Comparison of ENCODE assay signal across 1 cellular context in the genomic region with DNA sequence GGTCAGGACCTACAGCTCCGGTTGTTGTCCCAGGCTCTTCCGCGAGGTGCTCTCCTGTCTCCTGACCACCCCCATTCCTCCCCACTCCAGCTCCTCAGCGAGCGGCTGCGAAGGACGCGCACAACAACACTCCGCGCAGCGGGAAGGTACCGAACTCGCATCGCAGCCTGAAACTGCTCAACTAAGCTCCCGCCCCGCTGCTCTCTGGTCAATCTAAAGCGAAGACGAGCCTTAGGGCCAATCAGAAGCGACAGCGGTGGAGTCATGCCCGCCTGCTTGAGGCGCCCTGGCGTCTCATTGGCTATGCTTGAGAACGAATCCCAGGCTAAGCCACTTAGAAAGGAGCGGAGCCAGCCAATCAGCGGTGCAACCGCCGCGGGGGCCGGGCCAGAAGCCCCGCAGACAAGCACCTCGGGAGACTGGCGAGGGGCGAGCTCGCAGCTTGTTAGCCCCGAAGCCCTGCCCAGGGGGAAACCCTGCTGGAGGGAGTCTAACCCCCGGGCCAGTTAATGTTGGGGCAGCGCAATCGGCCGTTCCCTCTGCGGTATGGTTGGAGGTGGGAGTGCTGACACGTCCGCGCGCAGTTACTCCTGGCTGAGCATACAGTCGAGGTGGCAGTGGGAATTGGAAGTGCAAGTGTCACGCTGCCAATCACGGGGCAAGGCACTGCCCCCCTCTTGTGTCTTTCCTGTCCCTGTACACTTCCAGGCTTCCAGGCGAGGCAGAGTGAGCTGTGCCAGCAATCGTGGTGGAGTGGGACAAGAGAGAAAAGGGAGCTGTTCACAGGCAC.
TF ChIP-seq lines count a peak whose summit lies in the region.

No MANE protein-coding gene starts in this region.

TF ChIP-seq in HepG2, 621 proteins besides CTCF, POLR2A, EP300 and RAD21 (continued from another document and continues in another):
- TF ChIP-seq HNF1A (IDR thresholded peaks at IDR 0.05; ENCODE audit: low read depth) (no peak), HNF1A (CRISPR knock-in tag; IDR thresholded peaks at IDR 0.05; ENCODE audit: borderline replicate concordance) (no peak), KAT7 (CRISPR knock-in tag; IDR thresholded peaks at IDR 0.05; ENCODE audit: borderline replicate concordance) (no peak), HDAC1 (CRISPR knock-in tag; IDR thresholded peaks at IDR 0.05) (peak; percentile 42), KDM5B (CRISPR knock-in tag; IDR thresholded peaks at IDR 0.05; ENCODE audit: borderline replicate concordance) (peak; percentile 76; the same call in 1 of the 2 replicates), TFDP2 (CRISPR knock-in tag; IDR thresholded peaks at IDR 0.05) (peak; percentile 76; the same call in 1 of the 2 replicates), MED1 (CRISPR knock-in tag; IDR thresholded peaks at IDR 0.05) (no peak), NR1H2 (CRISPR knock-in tag; IDR thresholded peaks at IDR 0.05; ENCODE audit: borderline replicate concordance, low read depth) (no peak), FOXP1 (IDR thresholded peaks at IDR 0.05) (no peak), FOXP1 (CRISPR knock-in tag; IDR thresholded peaks at IDR 0.05) (no peak), JUN (CRISPR knock-in tag; IDR thresholded peaks at IDR 0.05) (no peak), NR3C1 (CRISPR knock-in tag; IDR thresholded peaks at IDR 0.05) (no peak), ZNF296 (CRISPR knock-in tag; conservative IDR thresholded peaks at IDR 0.05) (no peak), POLR2AphosphoS5 (IDR thresholded peaks at IDR 0.05; ENCODE audit: low read depth, low read length) (peak; percentile 80), TBX3 (IDR thresholded peaks at IDR 0.05; ENCODE audit: borderline replicate concordance) (0 out of 2 replicates have a peak, but pooled peaks have one; percentile 6), ZNF33A (CRISPR knock-in tag; IDR thresholded peaks at IDR 0.05; ENCODE audit: borderline replicate concordance) (no peak), DMTF1 (CRISPR knock-in tag; IDR thresholded peaks at IDR 0.05) (no peak), ZKSCAN8 (CRISPR knock-in tag; IDR thresholded peaks at IDR 0.05; ENCODE audit: borderline replicate concordance) (no peak), ZNF180 (CRISPR knock-in tag; IDR thresholded peaks at IDR 0.05; ENCODE audit: borderline replicate concordance, low read depth) (no peak), ZNF740 (CRISPR knock-in tag; IDR thresholded peaks at IDR 0.05) (no peak), ZNF784 (CRISPR knock-in tag; IDR thresholded peaks at IDR 0.05; ENCODE audit: borderline replicate concordance) (peak; percentile 87), POLR2G (IDR thresholded peaks at IDR 0.05; ENCODE audit: low read depth, low read length) (peak; percentile 56), KLF11 (CRISPR knock-in tag; IDR thresholded peaks at IDR 0.05) (no peak), RBM22 (optimal IDR thresholded peaks at IDR 0.05; ENCODE audit: low read length) (no peak), ZNF788 (CRISPR knock-in tag; IDR thresholded peaks at IDR 0.05; ENCODE audit: borderline replicate concordance) (peak; percentile 26; the same call in 1 of the 2 replicates), ZNF761 (CRISPR knock-in tag; conservative IDR thresholded peaks at IDR 0.05) (no peak)
- TF ChIP-seq, protein P1, sequence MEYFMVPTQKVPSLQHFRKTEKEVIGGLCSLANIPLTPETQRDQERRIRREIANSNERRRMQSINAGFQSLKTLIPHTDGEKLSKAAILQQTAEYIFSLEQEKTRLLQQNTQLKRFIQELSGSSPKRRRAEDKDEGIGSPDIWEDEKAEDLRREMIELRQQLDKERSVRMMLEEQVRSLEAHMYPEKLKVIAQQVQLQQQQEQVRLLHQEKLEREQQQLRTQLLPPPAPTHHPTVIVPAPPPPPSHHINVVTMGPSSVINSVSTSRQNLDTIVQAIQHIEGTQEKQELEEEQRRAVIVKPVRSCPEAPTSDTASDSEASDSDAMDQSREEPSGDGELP (IDR thresholded peaks at IDR 0.05; ENCODE audit: borderline replicate concordance, low read depth): no peak
- TF ChIP-seq, protein P2, sequence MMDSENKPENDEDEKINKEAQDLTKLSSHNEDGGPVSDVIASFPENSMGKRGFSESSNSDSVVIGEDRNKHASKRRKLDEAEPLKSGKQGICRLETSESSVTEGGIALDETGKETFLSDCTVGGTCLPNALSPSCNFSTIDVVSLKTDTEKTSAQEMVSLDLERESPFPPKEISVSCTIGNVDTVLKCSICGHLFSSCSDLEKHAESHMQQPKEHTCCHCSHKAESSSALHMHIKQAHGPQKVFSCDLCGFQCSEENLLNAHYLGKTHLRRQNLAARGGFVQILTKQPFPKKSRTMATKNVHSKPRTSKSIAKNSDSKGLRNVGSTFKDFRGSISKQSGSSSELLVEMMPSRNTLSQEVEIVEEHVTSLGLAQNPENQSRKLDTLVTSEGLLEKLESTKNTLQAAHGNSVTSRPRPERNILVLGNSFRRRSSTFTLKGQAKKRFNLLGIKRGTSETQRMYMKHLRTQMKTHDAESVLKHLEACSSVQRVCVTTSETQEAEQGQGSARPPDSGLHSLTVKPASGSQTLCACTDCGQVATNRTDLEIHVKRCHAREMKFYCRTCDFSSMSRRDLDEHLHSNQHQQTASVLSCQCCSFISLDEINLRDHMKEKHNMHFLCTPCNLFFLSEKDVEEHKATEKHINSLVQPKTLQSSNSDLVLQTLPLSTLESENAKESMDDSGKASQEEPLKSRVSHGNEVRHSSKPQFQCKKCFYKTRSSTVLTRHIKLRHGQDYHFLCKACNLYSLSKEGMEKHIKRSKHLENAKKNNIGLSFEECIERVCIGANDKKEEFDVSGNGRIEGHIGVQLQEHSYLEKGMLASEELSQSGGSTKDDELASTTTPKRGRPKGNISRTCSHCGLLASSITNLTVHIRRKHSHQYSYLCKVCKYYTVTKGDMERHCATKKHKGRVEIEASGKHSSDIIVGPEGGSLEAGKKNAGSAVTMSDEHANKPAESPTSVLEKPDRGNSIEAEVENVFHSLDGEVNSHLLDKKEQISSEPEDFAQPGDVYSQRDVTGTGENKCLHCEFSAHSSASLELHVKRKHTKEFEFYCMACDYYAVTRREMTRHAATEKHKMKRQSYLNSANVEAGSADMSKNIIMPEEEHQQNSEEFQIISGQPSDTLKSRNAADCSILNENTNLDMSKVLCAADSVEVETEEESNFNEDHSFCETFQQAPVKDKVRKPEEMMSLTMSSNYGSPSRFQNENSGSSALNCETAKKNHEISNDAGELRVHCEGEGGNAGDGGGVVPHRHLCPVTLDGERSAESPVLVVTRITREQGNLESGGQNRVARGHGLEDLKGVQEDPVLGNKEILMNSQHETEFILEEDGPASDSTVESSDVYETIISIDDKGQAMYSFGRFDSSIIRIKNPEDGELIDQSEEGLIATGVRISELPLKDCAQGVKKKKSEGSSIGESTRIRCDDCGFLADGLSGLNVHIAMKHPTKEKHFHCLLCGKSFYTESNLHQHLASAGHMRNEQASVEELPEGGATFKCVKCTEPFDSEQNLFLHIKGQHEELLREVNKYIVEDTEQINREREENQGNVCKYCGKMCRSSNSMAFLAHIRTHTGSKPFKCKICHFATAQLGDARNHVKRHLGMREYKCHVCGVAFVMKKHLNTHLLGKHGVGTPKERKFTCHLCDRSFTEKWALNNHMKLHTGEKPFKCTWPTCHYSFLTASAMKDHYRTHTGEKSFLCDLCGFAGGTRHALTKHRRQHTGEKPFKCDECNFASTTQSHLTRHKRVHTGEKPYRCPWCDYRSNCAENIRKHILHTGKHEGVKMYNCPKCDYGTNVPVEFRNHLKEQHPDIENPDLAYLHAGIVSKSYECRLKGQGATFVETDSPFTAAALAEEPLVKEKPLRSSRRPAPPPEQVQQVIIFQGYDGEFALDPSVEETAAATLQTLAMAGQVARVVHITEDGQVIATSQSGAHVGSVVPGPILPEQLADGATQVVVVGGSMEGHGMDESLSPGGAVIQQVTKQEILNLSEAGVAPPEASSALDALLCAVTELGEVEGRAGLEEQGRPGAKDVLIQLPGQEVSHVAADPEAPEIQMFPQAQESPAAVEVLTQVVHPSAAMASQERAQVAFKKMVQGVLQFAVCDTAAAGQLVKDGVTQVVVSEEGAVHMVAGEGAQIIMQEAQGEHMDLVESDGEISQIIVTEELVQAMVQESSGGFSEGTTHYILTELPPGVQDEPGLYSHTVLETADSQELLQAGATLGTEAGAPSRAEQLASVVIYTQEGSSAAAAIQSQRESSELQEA (CRISPR knock-in tag; IDR thresholded peaks at IDR 0.05; ENCODE audit: not compliant biosample characterization): peak; percentile 39
- TF ChIP-seq, protein P3, sequence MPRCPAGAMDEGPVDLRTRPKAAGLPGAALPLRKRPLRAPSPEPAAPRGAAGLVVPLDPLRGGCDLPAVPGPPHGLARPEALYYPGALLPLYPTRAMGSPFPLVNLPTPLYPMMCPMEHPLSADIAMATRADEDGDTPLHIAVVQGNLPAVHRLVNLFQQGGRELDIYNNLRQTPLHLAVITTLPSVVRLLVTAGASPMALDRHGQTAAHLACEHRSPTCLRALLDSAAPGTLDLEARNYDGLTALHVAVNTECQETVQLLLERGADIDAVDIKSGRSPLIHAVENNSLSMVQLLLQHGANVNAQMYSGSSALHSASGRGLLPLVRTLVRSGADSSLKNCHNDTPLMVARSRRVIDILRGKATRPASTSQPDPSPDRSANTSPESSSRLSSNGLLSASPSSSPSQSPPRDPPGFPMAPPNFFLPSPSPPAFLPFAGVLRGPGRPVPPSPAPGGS (CRISPR knock-in tag; IDR thresholded peaks at IDR 0.05): 0 out of 2 replicates have a peak, but pooled peaks have one; percentile 66
- TF ChIP-seq, protein P4, sequence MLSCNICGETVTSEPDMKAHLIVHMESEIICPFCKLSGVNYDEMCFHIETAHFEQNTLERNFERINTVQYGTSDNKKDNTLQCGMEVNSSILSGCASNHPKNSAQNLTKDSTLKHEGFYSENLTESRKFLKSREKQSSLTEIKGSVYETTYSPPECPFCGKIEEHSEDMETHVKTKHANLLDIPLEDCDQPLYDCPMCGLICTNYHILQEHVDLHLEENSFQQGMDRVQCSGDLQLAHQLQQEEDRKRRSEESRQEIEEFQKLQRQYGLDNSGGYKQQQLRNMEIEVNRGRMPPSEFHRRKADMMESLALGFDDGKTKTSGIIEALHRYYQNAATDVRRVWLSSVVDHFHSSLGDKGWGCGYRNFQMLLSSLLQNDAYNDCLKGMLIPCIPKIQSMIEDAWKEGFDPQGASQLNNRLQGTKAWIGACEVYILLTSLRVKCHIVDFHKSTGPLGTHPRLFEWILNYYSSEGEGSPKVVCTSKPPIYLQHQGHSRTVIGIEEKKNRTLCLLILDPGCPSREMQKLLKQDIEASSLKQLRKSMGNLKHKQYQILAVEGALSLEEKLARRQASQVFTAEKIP (CRISPR knock-in tag; IDR thresholded peaks at IDR 0.05; ENCODE audit: borderline replicate concordance): no peak
- TF ChIP-seq, protein P5, sequence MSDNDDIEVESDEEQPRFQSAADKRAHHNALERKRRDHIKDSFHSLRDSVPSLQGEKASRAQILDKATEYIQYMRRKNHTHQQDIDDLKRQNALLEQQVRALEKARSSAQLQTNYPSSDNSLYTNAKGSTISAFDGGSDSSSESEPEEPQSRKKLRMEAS (IDR thresholded peaks at IDR 0.05): peak; percentile 70
